In the genomic region with DNA sequence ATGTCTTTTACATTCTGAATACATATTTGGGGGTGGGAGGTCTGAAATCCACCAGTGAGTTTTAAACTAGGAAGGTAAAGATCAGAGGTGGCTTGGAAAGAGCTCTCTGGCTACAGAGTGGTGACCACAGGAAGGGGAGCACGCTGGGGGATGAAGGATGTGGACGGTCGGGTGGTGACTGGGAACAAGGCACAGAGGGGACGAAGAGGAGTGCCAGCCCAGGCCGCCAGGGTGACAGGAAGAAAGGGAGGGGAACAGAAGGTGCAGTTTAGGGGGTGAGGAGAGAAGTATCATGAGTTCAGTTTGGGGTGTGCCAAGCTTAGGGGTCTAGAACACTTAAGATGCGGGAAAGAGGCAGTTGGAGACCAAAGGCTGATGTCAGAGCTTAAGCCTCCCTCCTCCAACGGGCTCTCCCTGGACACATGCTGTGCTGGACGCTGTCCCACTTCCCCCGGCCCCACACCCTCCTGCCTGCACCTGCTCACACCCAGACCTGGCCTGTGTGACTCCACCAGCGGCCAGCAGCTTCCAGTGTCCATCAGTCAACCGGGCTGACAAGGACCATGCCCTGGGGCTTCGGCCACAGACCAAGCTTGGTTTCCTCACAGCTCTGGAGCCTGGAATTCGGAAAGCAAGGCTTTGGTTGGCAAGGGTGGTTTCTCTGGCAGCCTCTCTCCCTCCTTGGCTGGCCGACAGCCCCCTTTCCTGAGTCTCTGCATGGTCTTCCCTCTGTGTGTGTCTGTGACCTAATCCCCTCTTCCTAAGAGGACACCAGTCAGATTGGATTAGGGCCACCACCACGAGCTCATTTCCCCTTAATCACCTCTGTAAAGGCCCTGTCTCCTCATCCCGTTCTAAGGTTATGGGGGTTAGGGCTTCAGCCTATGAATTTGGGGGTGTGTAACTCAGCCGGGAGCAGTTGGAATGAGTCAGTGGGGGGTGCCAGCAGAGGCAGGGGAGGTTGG, we compare ENCODE assay signal across 22 cellular contexts.
DNase-seq lines count a peak whose midpoint lies in the region; ATAC-seq, FAIRE-seq and TF ChIP-seq lines count a peak whose summit lies in the region.
"Had no signal": no experiment of that assay in that cellular context is flagged by ENCODE, and none has a peak within 500 bp of the region (broad histone marks: within the 10 kb centered on the region; RNA-seq: fewer than 3 reads in every experiment).

No MANE protein-coding gene starts in this region.

- ATAC-seq in GM21528 (IDR thresholded peaks at IDR 0.05; ENCODE audit: low FRiP score, unreplicated experiment), result no peak
- ATAC-seq in GM21360 (IDR thresholded peaks at IDR 0.05; ENCODE audit: unreplicated experiment), result no peak

- no peaks in the 10 kb centered on the region for H3K79me2 ChIP-seq in GM23248 (ENCODE audit: insufficient read depth)

- no peak overlapping the region for H3K9ac ChIP-seq in GM23248

- no TSS peak for BruUV-seq in Caco-2 (replicated peaks; lab: Mats Ljungman, UMichigan)

- 43 to 47% methylated on average over 17 of the region's 17 CpGs for WGBS in GM23248 (ENCODE audit: low coverage in 1 of 2, low lambda C conversion rate in 2 of 2, missing lambda C conversion rate in 2 of 2), 2 experiments

- no peak overlapping the region for H3K4me3 Mint-ChIP-seq in Caco-2 (ENCODE audit: unreplicated experiment)
- H3K4me3 Mint-ChIP-seq: activated CD4-positive, alpha-beta T cell treated with anti-CD3 and anti-CD28 coated beads, Interleukin-2, amount 10 ng/mL, durations not matched to agents 24 days and 14 days had no signal

- no peaks in the 10 kb centered on the region for H3K4me1 ChIP-seq in Caco-2
- no peaks in the 10 kb centered on the region for H3K4me1 ChIP-seq in GM23248 (ENCODE audit: insufficient read depth)

- DNase-seq in D721Med (ENCODE audit: insufficient read length, low spot score) (peak; percentile 68), HTR-8/SVneo (ENCODE audit: insufficient read length, low spot score) (no peak), RPMI7951 (ENCODE audit: low read depth) (peak; percentile 47), myocyte (ENCODE audit: low read depth) (peak; percentile 43), Caco-2 (no peak), GM23248 (no peak)
- DNase-seq: activated CD4-positive, alpha-beta T cell treated with anti-CD3 and anti-CD28 coated beads, Interleukin-2, amount 10 ng/mL, durations not matched to agents 24 days and 14 days; activated naive CD4-positive, alpha-beta T cell treated with anti-CD3 and anti-CD28 coated beads, Interleukin-2, amount 50 U/mL, for 16 hours; activated T-cell treated with anti-CD3 and anti-CD28 coated beads for 4 hours; foreskin fibroblast; GDM1; NCI-H1694 treated with DMSO at 0.1 percent for 48 hours; NCI-H446; stimulated activated CD4-positive, alpha-beta T cell treated with anti-CD3 and anti-CD28 coated beads, Interleukin-4, amount 100 ng/mL, for 4 hours; stimulated activated CD8-positive, alpha-beta memory T cell treated with anti-CD3 and anti-CD28 coated beads, Interleukin-4, amount 100 ng/mL, for 48 hours; testis had no signal

- POLR2A ChIA-PET in Caco-2 (lab: Charles Lee), result no interaction called here

- TF ChIP-seq CTCF in D721Med (IDR thresholded peaks at IDR 0.05; ENCODE audit: insufficient read depth, missing control alignments) (no peak), Caco-2 (IDR thresholded peaks at IDR 0.05; ENCODE audit: insufficient read depth in 1 of 2, low read depth in 1 of 2, low read length in 1 of 2, severe bottlenecking in 1 of 2, unreplicated experiment in 1 of 2) (no peak)

- FAIRE-seq in D721Med (lab: Jason Lieb, UNC) (no peak), HTR-8/SVneo (lab: Jason Lieb, UNC) (peak; percentile 4)
- FAIRE-seq: endothelial cell of umbilical vein, GM12878 had no signal

- in situ Hi-C loops in GM23248 (cut with MboI), result no loop called here

- no peaks in the 10 kb centered on the region for H4K20me1 ChIP-seq in GM23248 (ENCODE audit: insufficient read depth)

- H3K27me3 ChIP-seq in Caco-2 (replicated peaks; ENCODE audit: control insufficient read depth, insufficient read depth, low read length) (peaks cover 2% of the 10 kb centered on the region), GM23248 (replicated peaks; ENCODE audit: insufficient read depth) (peaks cover 14% of the 10 kb centered on the region)
- H3K27me3 ChIP-seq: testis had no signal

- no peak overlapping the region for H3K27ac Mint-ChIP-seq in Caco-2 (ENCODE audit: unreplicated experiment)
- H3K27ac Mint-ChIP-seq: activated CD4-positive, alpha-beta T cell treated with anti-CD3 and anti-CD28 coated beads, Interleukin-2, amount 10 ng/mL, durations not matched to agents 24 days and 14 days had no signal

- H3K9me3 ChIP-seq in Caco-2 (no peaks in the 10 kb centered on the region), GM23248 (ENCODE audit: low read depth) (no peaks in the 10 kb centered on the region)
- H3K9me3 ChIP-seq: testis had no signal

- no peak overlapping the region for H3K4me2 ChIP-seq in GM23248 (ENCODE audit: unreplicated experiment)
- H3K4me2 ChIP-seq: smooth muscle cell had no signal

- no peaks in the 10 kb centered on the region for H3K9me3 Mint-ChIP-seq in Caco-2 (ENCODE audit: unreplicated experiment)

- peaks cover 18% of the 10 kb centered on the region for H3K27me3 Mint-ChIP-seq in Caco-2 (ENCODE audit: insufficient read depth, unreplicated experiment)

- H3K36me3 ChIP-seq in Caco-2 (ENCODE audit: control insufficient read depth, insufficient read depth, low read length), result no peaks in the 10 kb centered on the region
- no peaks in the 10 kb centered on the region for H3K36me3 ChIP-seq in GM23248 (ENCODE audit: low read depth)

- H3K4me3 ChIP-seq in Caco-2 (ENCODE audit: low read depth, low read length) (no peak overlapping the region), GM23248 (no peak overlapping the region)
- H3K4me3 ChIP-seq: GM12878, SK-N-MC, smooth muscle cell, testis had no signal

- no peak overlapping the region for H3K27ac ChIP-seq in GM23248
- H3K27ac ChIP-seq: SK-N-MC, testis had no signal

- H2AFZ ChIP-seq in GM23248, result no peak overlapping the region

- no peaks in the 10 kb centered on the region for H3K4me1 Mint-ChIP-seq in Caco-2 (ENCODE audit: low read depth, unreplicated experiment)

- H3K9me2 ChIP-seq in GM23248 (ENCODE audit: insufficient read depth), result no peaks in the 10 kb centered on the region

- H3K36me3 Mint-ChIP-seq in Caco-2 (ENCODE audit: insufficient read depth, unreplicated experiment), result no peaks in the 10 kb centered on the region

- CTCF ChIA-PET in Caco-2 (lab: Charles Lee), result interaction anchor here (1.0 to 2.3 kb wide), 2 partner anchors 26 to 102 kb away, joined by 3 to 8 read pairs; no protein-coding TSS in a partner anchor

- no peaks in the 10 kb centered on the region for H3F3A ChIP-seq in GM23248 (ENCODE audit: insufficient read depth)

- intact Hi-C loops in Caco-2 (cut with micrococcal nuclease; ENCODE audit: unreplicated experiment), result loop anchor here (2.0 kb wide), 1 partner anchor 101 kb away; no protein-coding TSS in a partner anchor

Comparison
In these comparisons a context has a peak if more than half of its experiments do, and no peak if none do; other contexts are left out.
1. DNase-seq: peak in D721Med (single experiment), RPMI7951 (single experiment) and myocyte (single experiment); none in HTR-8/SVneo (single experiment), Caco-2 (0 of 2) and GM23248 (single experiment).